ENCODE assay signal across 19 cellular contexts in the genomic region with DNA sequence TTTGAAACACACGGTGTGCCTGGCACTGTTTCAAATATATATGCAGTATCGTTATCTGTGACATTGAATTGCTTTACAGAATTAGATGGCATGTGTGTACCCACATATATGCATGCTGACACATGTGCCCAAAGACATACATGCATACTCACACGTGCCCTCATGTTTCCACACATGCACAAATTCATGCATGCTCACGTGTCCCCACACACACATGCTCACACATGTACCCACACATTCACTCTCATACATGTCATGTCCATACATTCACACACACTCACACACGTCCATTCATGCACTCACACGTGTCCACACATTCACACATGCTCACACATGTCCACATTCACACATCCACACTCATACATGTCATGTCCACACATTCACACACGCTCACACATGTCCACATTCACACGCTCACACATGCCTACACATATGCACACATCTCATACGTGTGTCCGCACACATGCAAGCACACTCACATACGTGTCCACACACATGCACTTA. TPM values are rescaled to one million over a fixed set of nuclear protein-coding genes. Genes with fewer than 3 reads are reported as not detected.
DNase-seq lines count a peak whose midpoint lies in the region; ATAC-seq lines count a peak whose summit lies in the region.
"Had no signal": no experiment of that assay in that cellular context is flagged by ENCODE, and none has a peak within 500 bp of the region (broad histone marks: within the 10 kb centered on the region; RNA-seq: fewer than 3 reads in every experiment).

No MANE protein-coding gene starts in this region.

- POLR2A ChIA-PET in naive thymus-derived CD8-positive, alpha-beta T cell (lab: Charles Lee): no interaction called here

- DNase-seq in left ventricle myocardium superior (peak; percentile 6), left cardiac atrium (no peak), ureter (ENCODE audit: low spot score) (no peak)
- DNase-seq in naive thymus-derived CD8-positive, alpha-beta T cell: no peak
- no peak for DNase-seq in stimulated activated naive CD4-positive, alpha-beta T cell treated with Interleukin-2 at 50 U/mL for 16 hours (lab: John Stamatoyannopoulos, UW)
- DNase-seq: activated CD4-positive, alpha-beta T cell treated with anti-CD3 and anti-CD28 coated beads, Interleukin-2, amount 10 ng/mL, durations not matched to agents 24 days and 14 days; DMS153; effector memory CD8-positive, alpha-beta T cell; KBM-7; NCI-H2029; small intestine; stimulated activated CD4-positive, alpha-beta T cell treated with anti-CD3 and anti-CD28 coated beads, Interleukin-2, amount 100 ng/mL, for 48 hours; stomach had no signal

- peak overlapping the region; percentile 1 for H3K27ac Mint-ChIP-seq in activated T-helper 17 cell treated with anti-CD3 and anti-CD28 coated beads, Interleukin-2, amount 50 U/mL, for 72 hours
- peak overlapping the region in 8 of 10 donors; percentile 7 to 75 (median 40) for H3K27ac Mint-ChIP-seq in naive thymus-derived CD8-positive, alpha-beta T cell
- H3K27ac Mint-ChIP-seq: activated CD4-positive, alpha-beta T cell treated with anti-CD3 and anti-CD28 coated beads, Interleukin-2, amount 10 ng/mL, durations not matched to agents 24 days and 14 days; T-helper 1 cell treated with Interleukin-12 subunit alpha and Interleukin-12 subunit beta and Interleukin-4 antibody, amounts not matched to agents 30 μg/mL and 1 μg/mL, for 36 hours had no signal

- no peak for ATAC-seq in left ventricle myocardium superior
- no peak for ATAC-seq in left cardiac atrium
- no peak for ATAC-seq in activated T-helper 17 cell treated with anti-CD3 and anti-CD28 coated beads, Interleukin-2, amount 50 U/mL, for 72 hours (replicated peaks)
- ATAC-seq in naive thymus-derived CD8-positive, alpha-beta T cell: no peak
- no peak for ATAC-seq in GM21717 (IDR thresholded peaks at IDR 0.05; ENCODE audit: unreplicated experiment)
- ATAC-seq in HG03045 (IDR thresholded peaks at IDR 0.05; ENCODE audit: unreplicated experiment): no peak
- ATAC-seq: effector memory CD8-positive, alpha-beta T cell; left colon had no signal

- no peak overlapping the region for H3K4me3 Mint-ChIP-seq in activated T-helper 17 cell treated with anti-CD3 and anti-CD28 coated beads, Interleukin-2, amount 50 U/mL, for 72 hours
- peak overlapping the region in 2 of 10 donors; percentile 9 to 81 for H3K4me3 Mint-ChIP-seq in naive thymus-derived CD8-positive, alpha-beta T cell
- H3K4me3 Mint-ChIP-seq: activated CD4-positive, alpha-beta T cell treated with anti-CD3 and anti-CD28 coated beads, Interleukin-2, amount 10 ng/mL, durations not matched to agents 24 days and 14 days; effector memory CD8-positive, alpha-beta T cell; T-helper 1 cell treated with Interleukin-12 subunit alpha and Interleukin-12 subunit beta and Interleukin-4 antibody, amounts not matched to agents 30 μg/mL and 1 μg/mL, for 36 hours had no signal

- H3K36me3 Mint-ChIP-seq in activated T-helper 17 cell treated with anti-CD3 and anti-CD28 coated beads, Interleukin-2, amount 50 U/mL, for 72 hours (ENCODE audit: low read depth): peaks cover 53% of the 10 kb centered on the region
- H3K36me3 Mint-ChIP-seq in naive thymus-derived CD8-positive, alpha-beta T cell: peaks cover 5 to 62% (median 18%) of the 10 kb centered on the region in 3 donors

- no peaks in the 10 kb centered on the region for H3K27me3 Mint-ChIP-seq in activated T-helper 17 cell treated with anti-CD3 and anti-CD28 coated beads, Interleukin-2, amount 50 U/mL, for 72 hours
- no peaks in the 10 kb centered on the region for H3K27me3 Mint-ChIP-seq in naive thymus-derived CD8-positive, alpha-beta T cell
- H3K27me3 Mint-ChIP-seq: activated CD4-positive, alpha-beta T cell treated with anti-CD3 and anti-CD28 coated beads, Interleukin-2, amount 10 ng/mL, durations not matched to agents 24 days and 14 days; effector memory CD8-positive, alpha-beta T cell had no signal

- H3K9me3 Mint-ChIP-seq in activated T-helper 17 cell treated with anti-CD3 and anti-CD28 coated beads, Interleukin-2, amount 50 U/mL, for 72 hours: no peaks in the 10 kb centered on the region
- H3K9me3 Mint-ChIP-seq in naive thymus-derived CD8-positive, alpha-beta T cell: no peaks in the 10 kb centered on the region
- H3K9me3 Mint-ChIP-seq: effector memory CD8-positive, alpha-beta T cell had no signal

- H3K4me1 Mint-ChIP-seq in activated T-helper 17 cell treated with anti-CD3 and anti-CD28 coated beads, Interleukin-2, amount 50 U/mL, for 72 hours: peaks cover 10% of the 10 kb centered on the region
- peaks cover 6 to 20% (median 16%) of the 10 kb centered on the region in 4 donors for H3K4me1 Mint-ChIP-seq in naive thymus-derived CD8-positive, alpha-beta T cell

- intact Hi-C loops in left ventricle myocardium superior (cut with micrococcal nuclease): no loop called here
- intact Hi-C loops in left cardiac atrium (cut with DNase I): no loop called here

RNA-seq across cellular contexts. Expression of a gene that starts 17.9 kb away (rescaled TPM):
- total RNA-seq in left ventricle myocardium superior: 0.37 TPM
- 1 to 10 TPM in 1 of 2 donors, under 1 TPM in 1; 0.65 to 1.4 TPM for total RNA-seq in left cardiac atrium
- total RNA-seq in activated T-helper 17 cell treated with anti-CD3 and anti-CD28 coated beads, Interleukin-2, amount 50 U/mL, for 72 hours: 1 to 10 TPM; 1.3 to 3.9 TPM
- 10 to 100 TPM; 15.6 to 16.2 TPM for total RNA-seq in naive thymus-derived CD8-positive, alpha-beta T cell
- polyA plus RNA-seq in naive thymus-derived CD8-positive, alpha-beta T cell: 1 to 10 TPM in 1 of 3 donors, under 1 TPM in 2; 0.43 to 1.8 (median 0.67) TPM
- 7.5 TPM for total RNA-seq in ureter
- total RNA-seq: SJSA1 had no signal
